Comparison of ENCODE assay signal across 9 cellular contexts in genomic region chr1:47894718-47895393, GRCh38.
DNase-seq lines count a peak whose midpoint lies in the region; ATAC-seq, FAIRE-seq and TF ChIP-seq lines count a peak whose summit lies in the region.
"Had no signal": no experiment of that assay in that cellular context is flagged by ENCODE, and none has a peak within 500 bp of the region (broad histone marks: within the 10 kb centered on the region; RNA-seq: fewer than 3 reads in every experiment).

No MANE protein-coding gene starts in this region.

- FAIRE-seq in urothelium cell line (lab: Jason Lieb, UNC): peak; percentile 96

- no peak overlapping the region for H3K27ac ChIP-seq in left ventricle myocardium inferior (replicated peaks)

- no peaks in the 10 kb centered on the region for H3K36me3 ChIP-seq in left ventricle myocardium inferior

- intact Hi-C loops in left ventricle myocardium superior (cut with micrococcal nuclease) (no loop called here), left ventricle myocardium inferior (cut with micrococcal nuclease) (no loop called here)

- no peaks in the 10 kb centered on the region for H3K9me3 ChIP-seq in left ventricle myocardium inferior (replicated peaks)

- peaks cover 12% of the 10 kb centered on the region for H3K4me1 ChIP-seq in left ventricle myocardium inferior

- ATAC-seq in left ventricle myocardium superior: peak; percentile 39

- peaks cover 11% of the 10 kb centered on the region for H3K27me3 ChIP-seq in left ventricle myocardium inferior (ENCODE audit: low read depth)

- H3K4me3 ChIP-seq in left ventricle myocardium inferior: no peak overlapping the region

- TF ChIP-seq CTCF in left ventricle myocardium inferior (IDR thresholded peaks at IDR 0.05; ENCODE audit: borderline replicate concordance): no peak

- DNase-seq in left ventricle myocardium superior (no peak), left ventricle myocardium inferior (no peak), amniotic epithelial cell (ENCODE audit: low read depth) (peak; percentile 71), iPS-NIHi11 (ENCODE audit: low spot score) (peak; percentile 26), urothelium cell line (ENCODE audit: low spot score) (peak; percentile 82), NCI-H146 treated with DMSO at 0.1 percent for 48 hours (lab: John Stamatoyannopoulos, UW; ENCODE audit: unreplicated experiment) (no peak), hepatic stellate cell (ENCODE audit: low spot score) (no peak), DMS79 (lab: John Stamatoyannopoulos, UW) (no peak)
- DNase-seq: T-helper 9 cell had no signal

Comparison
In these comparisons a context has a peak if more than half of its experiments do, and no peak if none do; other contexts are left out.
1. DNase-seq: peak in amniotic epithelial cell (single experiment), iPS-NIHi11 (single experiment) and urothelium cell line (single experiment); none in left ventricle myocardium superior (single experiment), left ventricle myocardium inferior (single experiment), NCI-H146 treated with DMSO at 0.1 percent for 48 hours (single experiment), hepatic stellate cell (single experiment) and DMS79 (single experiment).